9 cellular contexts compared by ENCODE assay signal in the genomic region with DNA sequence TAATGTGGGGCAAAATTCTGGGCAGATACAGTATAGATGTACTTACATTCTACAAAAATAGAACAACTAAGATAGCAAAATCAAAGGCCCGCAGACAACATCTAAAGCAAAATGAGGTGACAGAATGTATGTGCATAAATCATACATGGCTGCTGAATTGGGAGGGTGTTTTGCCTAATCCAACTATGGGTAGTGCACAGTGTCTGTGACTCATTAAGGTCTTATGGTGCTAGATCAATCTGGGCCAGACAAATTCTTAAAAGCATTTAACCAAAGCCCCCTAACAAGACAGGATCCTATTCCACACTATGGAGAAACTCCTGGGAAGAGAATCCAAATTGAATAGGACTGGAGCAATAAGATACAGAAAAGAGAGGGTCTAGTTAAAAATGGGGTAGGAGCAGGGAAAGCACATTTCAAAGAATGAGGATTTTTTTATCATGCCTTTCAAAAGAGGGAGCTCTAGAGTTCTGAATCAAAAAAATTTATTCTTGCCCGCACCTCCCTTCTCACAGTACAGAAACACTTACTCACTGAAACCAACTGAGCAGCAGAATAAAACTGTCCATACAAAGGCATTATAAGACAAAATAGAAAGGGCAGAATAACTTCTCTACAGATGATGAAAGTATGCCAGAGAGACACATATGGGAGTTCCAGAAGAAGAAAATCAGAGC.
DNase-seq lines count a peak whose midpoint lies in the region; ATAC-seq and TF ChIP-seq lines count a peak whose summit lies in the region.
"Had no signal": no experiment of that assay in that cellular context is flagged by ENCODE, and none has a peak within 500 bp of the region (broad histone marks: within the 10 kb centered on the region; RNA-seq: fewer than 3 reads in every experiment).

No MANE protein-coding gene starts in this region.

- H3K36me3 ChIP-seq in Caco-2 (ENCODE audit: control insufficient read depth, insufficient read depth, low read length) = no peaks in the 10 kb centered on the region
- no peaks in the 10 kb centered on the region for H3K36me3 ChIP-seq in KMS-11 (ENCODE audit: insufficient read depth)
- no peaks in the 10 kb centered on the region for H3K36me3 ChIP-seq in adipocyte (ENCODE audit: control insufficient read depth, insufficient read depth, low read length, severe bottlenecking)
- H3K36me3 ChIP-seq in right lobe of liver = no peaks in the 10 kb centered on the region
- H3K36me3 ChIP-seq in Peyer's patch = no peaks in the 10 kb centered on the region

- no peak overlapping the region for H3K9ac ChIP-seq in KMS-11
- H3K9ac ChIP-seq in adipocyte (ENCODE audit: low read length) = no peak overlapping the region

- H3K4me3 Mint-ChIP-seq in Caco-2 (ENCODE audit: unreplicated experiment) = no peak overlapping the region
- H3K4me3 Mint-ChIP-seq in Calu3 (ENCODE audit: low read depth, unreplicated experiment) = no peak overlapping the region

- peaks cover 5% of the 10 kb centered on the region for H3K4me1 Mint-ChIP-seq in Caco-2 (ENCODE audit: low read depth, unreplicated experiment)
- H3K4me1 Mint-ChIP-seq in Calu3 (ENCODE audit: low read depth, unreplicated experiment) = peaks cover 18% of the 10 kb centered on the region

- no peaks in the 10 kb centered on the region for H3K4me1 ChIP-seq in Caco-2
- H3K4me1 ChIP-seq in KMS-11 (ENCODE audit: low read depth, poor library complexity, severe bottlenecking) = peaks cover 40% of the 10 kb centered on the region
- H3K4me1 ChIP-seq in adipocyte (ENCODE audit: control insufficient read depth, insufficient read depth, low read length) = no peaks in the 10 kb centered on the region
- peaks cover 0 to 27% (median 6%) of the 10 kb centered on the region in 4 donors for H3K4me1 ChIP-seq in right lobe of liver
- no peaks in the 10 kb centered on the region for H3K4me1 ChIP-seq in Peyer's patch

- intact Hi-C loops in Caco-2 (cut with micrococcal nuclease; ENCODE audit: unreplicated experiment) (loop anchor here (1.0 kb wide), 1 partner anchor 151 kb away; no protein-coding TSS in a partner anchor), right lobe of liver (cut with DNase I) (no loop called here), Calu3 (cut with micrococcal nuclease; ENCODE audit: unreplicated experiment) (loop anchor here (1.0 to 5.0 kb wide), 2 partner anchors 70 to 151 kb away; no protein-coding TSS in a partner anchor), head of caudate nucleus (cut with DNase I) (no loop called here)

- H3K36me3 Mint-ChIP-seq in Caco-2 (ENCODE audit: insufficient read depth, unreplicated experiment) (no peaks in the 10 kb centered on the region), Calu3 (ENCODE audit: insufficient read depth, unreplicated experiment) (no peaks in the 10 kb centered on the region)

- H4K20me1 ChIP-seq in KMS-11 (ENCODE audit: insufficient read depth) = no peaks in the 10 kb centered on the region

- no peak for TF ChIP-seq POLR2A in right lobe of liver (IDR thresholded peaks at IDR 0.05)
- no peak for TF ChIP-seq POLR2A in Peyer's patch (IDR thresholded peaks at IDR 0.05)

- H3K27ac ChIP-seq in KMS-11 = no peak overlapping the region
- no peak overlapping the region for H3K27ac ChIP-seq in right lobe of liver
- H3K27ac ChIP-seq in Peyer's patch = no peak overlapping the region

- no peak overlapping the region; the same call in 1 of the 2 replicates for H3K4me2 ChIP-seq in KMS-11

- peaks cover 8% of the 10 kb centered on the region; the same call in 1 of the 2 replicates for H3K9me3 ChIP-seq in Caco-2
- peaks cover 19% of the 10 kb centered on the region for H3K9me3 ChIP-seq in adipocyte (ENCODE audit: control insufficient read depth, low read length)
- H3K9me3 ChIP-seq in right lobe of liver = no peaks in the 10 kb centered on the region
- peaks cover 0 to 7% (median 0%) of the 10 kb centered on the region in 4 donors for H3K9me3 ChIP-seq in Peyer's patch

- peak; percentile 14 to 37 for TF ChIP-seq CTCF in Caco-2 (IDR thresholded peaks at IDR 0.05; ENCODE audit: insufficient read depth in 1 of 2, low read depth in 1 of 2, low read length in 1 of 2, severe bottlenecking in 1 of 2, unreplicated experiment in 1 of 2)
- peak; percentile 42; the same call in 1 of the 2 replicates for TF ChIP-seq CTCF in KMS-11 (conservative IDR thresholded peaks at IDR 0.05; ENCODE audit: low read depth, low read length)
- TF ChIP-seq CTCF in right lobe of liver (IDR thresholded peaks at IDR 0.05) = peak; percentile 28 to 50 (median 40)
- TF ChIP-seq CTCF in Peyer's patch (IDR thresholded peaks at IDR 0.05) = peak in 1 of 6 experiments; percentile 17
- TF ChIP-seq CTCF in Calu3 (IDR thresholded peaks at IDR 0.05; ENCODE audit: unreplicated experiment) = no peak

- peak; percentile 78 to 88 (median 81) for ATAC-seq in right lobe of liver
- ATAC-seq in HG02970 (IDR thresholded peaks at IDR 0.05; ENCODE audit: low FRiP score, unreplicated experiment) = no peak

- H3K27me3 ChIP-seq in Caco-2 (replicated peaks; ENCODE audit: control insufficient read depth, insufficient read depth, low read length) = no peaks in the 10 kb centered on the region
- no peaks in the 10 kb centered on the region for H3K27me3 ChIP-seq in KMS-11 (ENCODE audit: insufficient read depth, low read depth)
- H3K27me3 ChIP-seq in adipocyte (replicated peaks; ENCODE audit: control insufficient read depth, insufficient read depth, low read length) = no peaks in the 10 kb centered on the region
- no peaks in the 10 kb centered on the region for H3K27me3 ChIP-seq in right lobe of liver
- H3K27me3 ChIP-seq in Peyer's patch = no peaks in the 10 kb centered on the region

- WGBS in right lobe of liver (ENCODE audit: insufficient coverage, low coverage, low lambda C conversion rate, missing lambda C conversion rate) = 53% methylated on average over 2 of the region's 2 CpGs

- no peak overlapping the region for H3K4me3 ChIP-seq in Caco-2 (ENCODE audit: low read depth, low read length)
- H3K4me3 ChIP-seq in KMS-11 (IDR thresholded peaks at IDR 0.05; ENCODE audit: insufficient read depth, low read depth, low read length) = no peak overlapping the region
- no peak overlapping the region for H3K4me3 ChIP-seq in adipocyte (ENCODE audit: low read length)
- H3K4me3 ChIP-seq in right lobe of liver = no peak overlapping the region
- H3K4me3 ChIP-seq in Peyer's patch = no peak overlapping the region

- POLR2A ChIA-PET in Caco-2 (lab: Charles Lee) = no interaction called here

- H3K27me3 Mint-ChIP-seq in Caco-2 (ENCODE audit: insufficient read depth, unreplicated experiment) (no peaks in the 10 kb centered on the region), Calu3 (ENCODE audit: unreplicated experiment) (no peaks in the 10 kb centered on the region)

- CTCF ChIA-PET in Caco-2 (lab: Charles Lee) = interaction anchor here (0.7 kb wide), 1 partner anchor 307 kb away, joined by 3 read pairs; no protein-coding TSS in a partner anchor
- CTCF ChIA-PET in Calu3 (lab: Charles Lee) = interaction anchor here (0.7 to 1.0 kb wide), 3 partner anchors 13 to 151 kb away, joined by 3 to 4 read pairs (median 3); no protein-coding TSS in a partner anchor

- no peaks in the 10 kb centered on the region for H3K79me2 ChIP-seq in KMS-11 (ENCODE audit: insufficient read depth, low read depth)

- H3K9me3 Mint-ChIP-seq in Caco-2 (ENCODE audit: unreplicated experiment) (peaks cover 21% of the 10 kb centered on the region), Calu3 (ENCODE audit: low read depth, unreplicated experiment) (peaks cover 3% of the 10 kb centered on the region)

- BruUV-seq in Caco-2 (replicated peaks; lab: Mats Ljungman, UMichigan) (no TSS peak), Calu3 (replicated peaks; lab: Mats Ljungman, UMichigan) (no TSS peak)

- H2AFZ ChIP-seq in KMS-11 (ENCODE audit: low read depth) = no peak overlapping the region

- DNase-seq in Caco-2 = no peak
- peak; percentile 56 for DNase-seq in adipocyte (ENCODE audit: low read depth)
- DNase-seq in right lobe of liver = no peak
- no peak for DNase-seq in Peyer's patch
- DNase-seq in Calu3 = no peak
- DNase-seq in head of caudate nucleus = no peak
- DNase-seq: midbrain had no signal

- no peak overlapping the region for H3K27ac Mint-ChIP-seq in Caco-2 (ENCODE audit: unreplicated experiment)
- no peak overlapping the region for H3K27ac Mint-ChIP-seq in Calu3 (ENCODE audit: unreplicated experiment)

Comparison
In these comparisons a context has a peak if more than half of its experiments do, and no peak if none do; other contexts are left out.
1. intact Hi-C loops: an anchor here in Caco-2 (1.0 kb wide) and Calu3 (1.0 to 5.0 kb wide); none called in right lobe of liver and head of caudate nucleus.